In genomic region chr7:65879292-65880153, GRCh38 we compare ENCODE assay signal across 7 cellular contexts. TPM values are rescaled to one million over a fixed set of nuclear protein-coding genes. Genes with fewer than 3 reads are reported as not detected.
DNase-seq lines count a peak whose midpoint lies in the region; ATAC-seq, FAIRE-seq and TF ChIP-seq lines count a peak whose summit lies in the region.
"Not testable (repeated sequence)": the region's sequence is repeated elsewhere in the genome, so short reads cannot be mapped to it uniquely, and the experiment has no call there.

No MANE protein-coding gene starts in this region.

- H3K36me3 Mint-ChIP-seq in IgD-negative memory B cell: not testable (repeated sequence)
- H3K36me3 Mint-ChIP-seq in activated CD4-positive, alpha-beta T cell treated with anti-CD3 and anti-CD28 coated beads, Interleukin-2, amount 10 ng/mL, durations not matched to agents 7 days and 5 days (ENCODE audit: low read depth): peaks cover 20% of the 10 kb centered on the region
- peaks cover 24% of the 10 kb centered on the region for H3K36me3 Mint-ChIP-seq in nephron progenitor cell (ENCODE audit: low read depth)

- H3K27ac Mint-ChIP-seq in IgD-negative memory B cell: peak overlapping the region in 2 of 3 donors; percentile 2 to 53
- H3K27ac Mint-ChIP-seq in activated CD4-positive, alpha-beta T cell treated with anti-CD3 and anti-CD28 coated beads, Interleukin-2, amount 10 ng/mL, durations not matched to agents 7 days and 5 days: peak overlapping the region; percentile 43
- H3K27ac Mint-ChIP-seq in nephron progenitor cell: peak overlapping the region; percentile 92

- not testable (repeated sequence) for DNase-seq in GM12891 (ENCODE audit: insufficient read length, low spot score); activated CD4-positive, alpha-beta T cell treated with anti-CD3 and anti-CD28 coated beads, Interleukin-2, amount 10 ng/mL, durations not matched to agents 7 days and 5 days; frontal cortex (ENCODE audit: low spot score in 2 of 2); nephron progenitor cell

- TF ChIP-seq POLR2A in GM12891 (IDR thresholded peaks at IDR 0.05; ENCODE audit: low read depth, low read length): not testable (repeated sequence)

- CTCF ChIA-PET in activated CD4-positive, alpha-beta T cell treated with anti-CD3 and anti-CD28 coated beads, Interleukin-2, amount 10 ng/mL, durations not matched to agents 7 days and 5 days (lab: Charles Lee): interaction anchor here (0.7 kb wide), 1 partner anchor 153 kb away, joined by 4 read pairs; no protein-coding TSS in a partner anchor

- not testable (repeated sequence) for H3K27me3 Mint-ChIP-seq in IgD-negative memory B cell; activated CD4-positive, alpha-beta T cell treated with anti-CD3 and anti-CD28 coated beads, Interleukin-2, amount 10 ng/mL, durations not matched to agents 7 days and 5 days; nephron progenitor cell (ENCODE audit: low read depth, poor library complexity)

- POLR2A ChIA-PET in activated CD4-positive, alpha-beta T cell treated with anti-CD3 and anti-CD28 coated beads, Interleukin-2, amount 10 ng/mL, durations not matched to agents 7 days and 5 days (lab: Charles Lee): not testable (repeated sequence)

- peaks cover 10 to 19% (median 15%) of the 10 kb centered on the region in 3 donors for H3K4me1 Mint-ChIP-seq in IgD-negative memory B cell
- not testable (repeated sequence) for H3K4me1 Mint-ChIP-seq in activated CD4-positive, alpha-beta T cell treated with anti-CD3 and anti-CD28 coated beads, Interleukin-2, amount 10 ng/mL, durations not matched to agents 7 days and 5 days
- H3K4me1 Mint-ChIP-seq in nephron progenitor cell: peaks cover 11% of the 10 kb centered on the region

- not testable (repeated sequence) for H3K9me3 Mint-ChIP-seq in IgD-negative memory B cell; activated CD4-positive, alpha-beta T cell treated with anti-CD3 and anti-CD28 coated beads, Interleukin-2, amount 10 ng/mL, durations not matched to agents 7 days and 5 days; nephron progenitor cell

- ATAC-seq in GM19397 (IDR thresholded peaks at IDR 0.05; ENCODE audit: unreplicated experiment) (peak; percentile 51), HG02610 (IDR thresholded peaks at IDR 0.05; ENCODE audit: unreplicated experiment) (peak; percentile 50)

- FAIRE-seq in GM12891 (lab: Jason Lieb, UNC): peak; percentile 62
- peak; percentile 37 for FAIRE-seq in frontal cortex (lab: Jason Lieb, UNC)

- H3K4me3 Mint-ChIP-seq in IgD-negative memory B cell: peak overlapping the region in 2 of 4 donors; percentile 7 to 91
- not testable (repeated sequence) for H3K4me3 Mint-ChIP-seq in activated CD4-positive, alpha-beta T cell treated with anti-CD3 and anti-CD28 coated beads, Interleukin-2, amount 10 ng/mL, durations not matched to agents 7 days and 5 days; nephron progenitor cell

- not testable (repeated sequence) for TF ChIP-seq CTCF in nephron progenitor cell (IDR thresholded peaks at IDR 0.05)

RNA-seq across cellular contexts. Expression of gene VKORC1L1, which starts 6.6 kb away (rescaled TPM):
- 4.9 TPM for polyA plus RNA-seq in GM12891 (2012; ENCODE audit: low read depth, missing spikeins)
- polyA plus RNA-seq in IgD-negative memory B cell: 3.0 TPM
- 10 to 100 TPM; 15.7 to 19.1 TPM for total RNA-seq in activated CD4-positive, alpha-beta T cell treated with anti-CD3 and anti-CD28 coated beads, Interleukin-2, amount 10 ng/mL, durations not matched to agents 7 days and 5 days
- total RNA-seq in frontal cortex: 26.9 TPM

Comparison
In these comparisons a context has a peak if more than half of its experiments do, and no peak if none do; other contexts are left out.
1. H3K27ac Mint-ChIP-seq: peak in every context shown above with its lines; median percentile 92 in nephron progenitor cell; 43 in activated CD4-positive, alpha-beta T cell treated with anti-CD3 and anti-CD28 coated beads, Interleukin-2, amount 10 ng/mL, durations not matched to agents 7 days and 5 days; 28 in IgD-negative memory B cell.